15 cellular contexts compared by ENCODE assay signal in the genomic region with DNA sequence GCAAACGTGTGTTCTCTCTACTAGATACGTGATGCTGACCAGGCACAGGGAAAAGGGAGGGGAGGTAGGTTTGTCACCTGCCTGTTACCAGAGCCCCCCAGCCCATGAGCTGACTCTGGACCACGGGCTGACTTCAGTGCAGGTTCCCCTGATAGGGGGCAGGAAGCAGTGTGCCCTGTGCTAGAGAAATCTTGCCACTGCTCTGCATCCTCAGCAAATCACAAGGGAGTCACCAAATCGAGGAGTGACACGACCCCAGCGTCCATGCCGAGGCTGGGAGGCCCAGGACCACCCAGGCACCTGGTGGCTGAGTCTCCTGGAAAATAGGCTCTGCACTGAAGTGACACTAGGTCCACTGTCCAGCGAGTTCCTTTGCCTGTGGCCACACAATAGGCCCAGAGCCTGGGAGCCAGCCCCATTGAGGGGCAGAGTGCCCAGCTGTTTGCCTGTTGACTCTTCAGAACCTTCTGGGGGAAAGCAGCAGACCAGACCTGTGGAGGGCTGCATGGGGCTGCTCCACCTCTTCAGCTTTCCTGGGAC.
DNase-seq lines count a peak whose midpoint lies in the region; ATAC-seq and TF ChIP-seq lines count a peak whose summit lies in the region.
"Had no signal": no experiment of that assay in that cellular context is flagged by ENCODE, and none has a peak within 500 bp of the region (broad histone marks: within the 10 kb centered on the region; RNA-seq: fewer than 3 reads in every experiment).

No MANE protein-coding gene starts in this region.

- H3K9me3 ChIP-seq in BLaER1 (0 out of 2 replicates have a peak, but pooled peaks cover under 1% of the 10 kb centered on the region), right lobe of liver (no peaks in the 10 kb centered on the region)

- 0 out of 2 replicates have a peak overlapping the region, but pooled peaks have one; percentile 5 for H3K4me2 ChIP-seq in BLaER1

- no peak overlapping the region for H3K27ac Mint-ChIP-seq in activated naive CD8-positive, alpha-beta T cell treated with anti-CD3 and anti-CD28 coated beads for 36 hours

- H3K36me3 ChIP-seq in BLaER1 (no peaks in the 10 kb centered on the region), right lobe of liver (no peaks in the 10 kb centered on the region)

- intact Hi-C loops in right lobe of liver (cut with DNase I), result no loop called here
- intact Hi-C loops in sciatic nerve (cut with DNase I), result no loop called here

- TF ChIP-seq CTCF in VCaP (conservative IDR thresholded peaks at IDR 0.05), result no peak
- TF ChIP-seq CTCF in right lobe of liver (IDR thresholded peaks at IDR 0.05), result no peak

- H3K27me3 ChIP-seq in BLaER1 (no peaks in the 10 kb centered on the region), right lobe of liver (no peaks in the 10 kb centered on the region)

- DNase-seq in right lobe of liver (peak in 2 of 3 donors; percentile 13 to 43), sciatic nerve (ENCODE audit: low spot score) (no peak), GDM1 (lab: John Stamatoyannopoulos, UW) (no peak), UCSD-AML1 (lab: John Stamatoyannopoulos, UW; ENCODE audit: unreplicated experiment) (no peak)
- no peak for DNase-seq in activated naive CD8-positive, alpha-beta T cell treated with anti-CD3 and anti-CD28 coated beads for 36 hours
- DNase-seq: C1 segment of cervical spinal cord; KBM-7; NCI-H1105 treated with DMSO at 0.1 percent for 48 hours; NCI-H1694 treated with DMSO at 0.1 percent for 48 hours; NCI-H2107; NCI-H510A; NCI-H748 treated with DMSO at 0.1 percent for 48 hours; NK-92 treated with Interleukin-12 subunit alpha and Interleukin-12 subunit beta, amount 100 ng/mL, for 24 hours had no signal

- ATAC-seq in right lobe of liver (no peak), sciatic nerve (peak; percentile 25)

- H3K9me3 Mint-ChIP-seq in activated naive CD8-positive, alpha-beta T cell treated with anti-CD3 and anti-CD28 coated beads for 36 hours, result no peaks in the 10 kb centered on the region

- H4K20me1 ChIP-seq in BLaER1, result no peaks in the 10 kb centered on the region

- H3K36me3 Mint-ChIP-seq in activated naive CD8-positive, alpha-beta T cell treated with anti-CD3 and anti-CD28 coated beads for 36 hours, result no peaks in the 10 kb centered on the region

- no peaks in the 10 kb centered on the region for H3K27me3 Mint-ChIP-seq in activated naive CD8-positive, alpha-beta T cell treated with anti-CD3 and anti-CD28 coated beads for 36 hours

- H3K4me1 ChIP-seq in BLaER1 (peaks cover 37% of the 10 kb centered on the region), right lobe of liver (peaks cover 0 to under 1% (median 0%) of the 10 kb centered on the region in 4 donors)

- H3K9ac ChIP-seq in BLaER1, result no peak overlapping the region

- 85% methylated on average over 2 of the region's 8 CpGs for WGBS in right lobe of liver (ENCODE audit: insufficient coverage, low coverage, low lambda C conversion rate, missing lambda C conversion rate)

- no peaks in the 10 kb centered on the region for H3K4me1 Mint-ChIP-seq in activated naive CD8-positive, alpha-beta T cell treated with anti-CD3 and anti-CD28 coated beads for 36 hours

- no peak overlapping the region for H3K4me3 Mint-ChIP-seq in activated naive CD8-positive, alpha-beta T cell treated with anti-CD3 and anti-CD28 coated beads for 36 hours

- H3K4me3 ChIP-seq in BLaER1, result no peak overlapping the region
- H3K4me3 ChIP-seq in right lobe of liver, result no peak overlapping the region

- TF ChIP-seq POLR2A in right lobe of liver (IDR thresholded peaks at IDR 0.05), result no peak

- H3K27ac ChIP-seq in BLaER1 (no peak overlapping the region), VCaP (peak overlapping the region; percentile 63), right lobe of liver (no peak overlapping the region)

Comparison
In these comparisons a context has a peak if more than half of its experiments do, and no peak if none do; other contexts are left out.
1. DNase-seq: peak in right lobe of liver (2 of 3); none in sciatic nerve (single experiment), activated naive CD8-positive, alpha-beta T cell treated with anti-CD3 and anti-CD28 coated beads for 36 hours (single experiment), GDM1 (single experiment) and UCSD-AML1 (single experiment).